ENCODE assay signal across 8 cellular contexts in the genomic region with DNA sequence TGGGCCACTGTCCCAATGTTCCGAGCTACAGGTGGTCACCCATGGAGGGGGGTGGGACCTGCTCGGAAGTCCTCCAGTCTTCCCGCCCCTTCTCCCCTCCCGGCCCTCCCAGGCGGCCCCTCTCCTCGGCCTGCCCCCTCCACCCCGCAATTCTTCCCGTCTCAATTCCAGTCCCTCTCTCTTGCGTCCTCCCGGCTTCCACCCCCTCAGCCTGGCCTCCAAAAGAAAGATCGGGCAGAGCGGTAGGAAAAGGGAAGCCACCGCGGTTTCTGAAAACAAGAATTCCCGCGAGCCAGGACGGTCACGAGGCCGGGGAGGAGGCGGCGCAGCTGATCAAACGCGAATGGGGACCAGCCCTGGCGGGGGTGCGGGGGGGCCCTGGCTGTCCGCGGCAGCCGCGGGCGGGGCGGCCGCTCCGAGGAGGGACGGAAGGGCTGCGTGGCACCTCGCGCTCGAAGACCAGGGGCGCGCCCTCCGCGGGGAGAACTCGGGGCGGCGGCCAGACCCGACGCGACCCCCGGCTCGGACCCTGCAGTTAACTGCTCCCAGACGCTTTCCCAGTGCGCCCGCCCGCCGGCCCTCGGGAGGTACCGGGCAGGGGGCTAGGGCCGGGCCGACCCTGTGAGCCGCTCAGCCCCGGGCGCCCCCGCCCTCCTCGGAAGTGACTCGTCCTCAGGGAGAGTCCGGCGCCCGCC. TPM values are rescaled to one million over a fixed set of nuclear protein-coding genes. Genes with fewer than 3 reads are reported as not detected.
DNase-seq lines count a peak whose midpoint lies in the region; ATAC-seq and TF ChIP-seq lines count a peak whose summit lies in the region.

No MANE protein-coding gene starts in this region.

- peak overlapping the region; percentile 62 for H3K4me3 Mint-ChIP-seq in activated naive CD4-positive, alpha-beta T cell treated with anti-CD3 and anti-CD28 coated beads, Interleukin-2, amount 50 U/mL, for 24 hours

- no peak overlapping the region for H2AFZ ChIP-seq in neural cell (ENCODE audit: low read depth, low read length)

- TF ChIP-seq CTCF in neural cell (IDR thresholded peaks at IDR 0.05; ENCODE audit: poor library complexity, severe bottlenecking) = no peak

- H3K4me2 ChIP-seq in neural cell (ENCODE audit: low read length) = no peak overlapping the region

- no peaks in the 10 kb centered on the region for H3K9me3 ChIP-seq in neural cell (ENCODE audit: low read length)

- no peaks in the 10 kb centered on the region for H3K9me3 Mint-ChIP-seq in activated naive CD4-positive, alpha-beta T cell treated with anti-CD3 and anti-CD28 coated beads, Interleukin-2, amount 50 U/mL, for 24 hours

- no peak overlapping the region for H3K27ac ChIP-seq in neural cell (ENCODE audit: low read length)

- no peak for ATAC-seq in HG02970 (IDR thresholded peaks at IDR 0.05; ENCODE audit: low FRiP score, unreplicated experiment)

- no peaks in the 10 kb centered on the region for H3K79me2 ChIP-seq in neural cell (replicated peaks; ENCODE audit: insufficient read depth, low read length)

- H3K27me3 ChIP-seq in neural cell (ENCODE audit: insufficient read depth, low read depth, low read length) = peaks cover 41% of the 10 kb centered on the region

- no peaks in the 10 kb centered on the region for H3F3A ChIP-seq in neural cell (ENCODE audit: insufficient read depth, low read length, poor library complexity, severe bottlenecking)

- peaks cover 26% of the 10 kb centered on the region for H3K27me3 Mint-ChIP-seq in activated naive CD4-positive, alpha-beta T cell treated with anti-CD3 and anti-CD28 coated beads, Interleukin-2, amount 50 U/mL, for 24 hours

- DNase-seq in ELF-1 (ENCODE audit: low read depth, low spot score) (peak; percentile 55), HPDE6-E6E7 (ENCODE audit: extremely low spot score) (peak; percentile 58), glomerular visceral epithelial cell (ENCODE audit: extremely low spot score) (peak; percentile 74), NCI-H510A treated with DMSO at 0.1 percent for 48 hours (lab: John Stamatoyannopoulos, UW) (no peak), SK-N-DZ (ENCODE audit: low spot score) (no peak)

- H3K4me3 ChIP-seq in neural cell (ENCODE audit: low read length) = peak overlapping the region; percentile 77

- TF ChIP-seq EP300 in neural cell (conservative IDR thresholded peaks at IDR 0.05; ENCODE audit: poor library complexity, severe bottlenecking) = no peak

- peak overlapping the region; percentile 46 for H3K9ac ChIP-seq in neural cell (ENCODE audit: low read length)

- no peaks in the 10 kb centered on the region for H3K36me3 Mint-ChIP-seq in activated naive CD4-positive, alpha-beta T cell treated with anti-CD3 and anti-CD28 coated beads, Interleukin-2, amount 50 U/mL, for 24 hours

- H3K36me3 ChIP-seq in neural cell (ENCODE audit: insufficient read depth, low read length) = no peaks in the 10 kb centered on the region

- H3K4me1 Mint-ChIP-seq in activated naive CD4-positive, alpha-beta T cell treated with anti-CD3 and anti-CD28 coated beads, Interleukin-2, amount 50 U/mL, for 24 hours = peaks cover 5% of the 10 kb centered on the region

- peak overlapping the region; percentile 68 for H3K27ac Mint-ChIP-seq in activated naive CD4-positive, alpha-beta T cell treated with anti-CD3 and anti-CD28 coated beads, Interleukin-2, amount 50 U/mL, for 24 hours

- no peaks in the 10 kb centered on the region for H4K20me1 ChIP-seq in neural cell (ENCODE audit: insufficient read depth)

- no peaks in the 10 kb centered on the region for H3K9me2 ChIP-seq in neural cell (ENCODE audit: insufficient read depth, low read length)

- TF ChIP-seq RAD21 in neural cell (conservative IDR thresholded peaks at IDR 0.05) = no peak

TF ChIP-seq in neural cell, 6 proteins besides CTCF, POLR2A, EP300 and RAD21:
- TF ChIP-seq EZH2 (IDR thresholded peaks at IDR 0.05; ENCODE audit: borderline replicate concordance, insufficient read depth, low read length, poor library complexity, severe bottlenecking) (peak; percentile 57), MXI1 (conservative IDR thresholded peaks at IDR 0.05; ENCODE audit: poor library complexity, severe bottlenecking) (no peak)

RNA-seq across cellular contexts. Expression of gene PXDC1, which starts 1.0 kb away (rescaled TPM):
- 3.9 and 4.2 TPM in 2 replicates for polyA plus RNA-seq in neural cell
- 3.2 and 3.9 TPM in 2 replicates for polyA minus RNA-seq in neural cell
- not detected in 2 replicates for polyA plus RNA-seq in SK-N-DZ (2014; cell fraction: cytosol; rRNA removed)
- 0.32 TPM in 1 of 2 replicates, not detected in the other for polyA plus RNA-seq in SK-N-DZ (2014; cell fraction: nucleus; rRNA removed)

Comparison
In these comparisons a context has a peak if more than half of its experiments do, and no peak if none do; other contexts are left out.
1. DNase-seq: peak in ELF-1 (single experiment), HPDE6-E6E7 (single experiment) and glomerular visceral epithelial cell (single experiment); none in NCI-H510A treated with DMSO at 0.1 percent for 48 hours (single experiment) and SK-N-DZ (single experiment).